ENCODE assay signal across 8 cellular contexts in genomic region chr4:169009281-169010124, GRCh38. TPM values are rescaled to one million over a fixed set of nuclear protein-coding genes. Genes with fewer than 3 reads are reported as not detected.
A peak's percentile ranks its signal among the peaks of the same experiment; 100 is the strongest.
DNase-seq lines count a peak whose midpoint lies in the region; ATAC-seq and TF ChIP-seq lines count a peak whose summit lies in the region.

No MANE protein-coding gene starts in this region.

- H3K4me3 ChIP-seq in duodenal mucosa (ENCODE audit: low read depth in 1 of 2, low read length in 2 of 2) = peak overlapping the region; percentile 84 to 93
- H3K4me3 ChIP-seq in lower lobe of right lung = peak overlapping the region; percentile 82

- TF ChIP-seq CTCF in lower lobe of right lung (IDR thresholded peaks at IDR 0.05) = no peak

- ATAC-seq in HG02943 (IDR thresholded peaks at IDR 0.05; ENCODE audit: low read depth, unreplicated experiment) (peak; percentile 33), lower lobe of right lung (peak; percentile 74 to 76)

- intact Hi-C loops in lower lobe of right lung (cut with DNase I) = no loop called here

- H3K9ac ChIP-seq in duodenal mucosa (ENCODE audit: low read depth in 1 of 2, low read length in 2 of 2) = peak overlapping the region; percentile 91 to 94

- H3K27ac ChIP-seq in duodenal mucosa (ENCODE audit: low read depth, low read length) (peak overlapping the region; percentile 89), lower lobe of right lung (peak overlapping the region; percentile 96)

- H3K9me3 ChIP-seq in duodenal mucosa (ENCODE audit: control insufficient read depth in 1 of 2, low read length in 2 of 2) = no peaks in the 10 kb centered on the region
- no peaks in the 10 kb centered on the region for H3K9me3 ChIP-seq in lower lobe of right lung

- DNase-seq in NCI-H2029 treated with DMSO at 0.1 percent for 48 hours (lab: John Stamatoyannopoulos, UW) (peak; percentile 17), NCI-H2029 (lab: John Stamatoyannopoulos, UW) (no peak), NCI-H2196 (lab: John Stamatoyannopoulos, UW; ENCODE audit: unreplicated experiment) (peak; percentile 51), lower lobe of right lung (peak; percentile 78)
- peak; percentile 71 for DNase-seq in activated CD4-positive, alpha-beta T cell treated with anti-CD3 and anti-CD28 coated beads for 48 hours
- DNase-seq in stimulated activated CD4-positive, alpha-beta T cell treated with anti-CD3 and anti-CD28 coated beads, TNF-alpha, amount 100 ng/mL, for 24 hours (ENCODE audit: low read depth in 3 of 3) = peak; percentile 33 to 42 (median 33)

- H3K4me1 ChIP-seq in duodenal mucosa (ENCODE audit: control insufficient read depth in 1 of 2, insufficient read depth in 2 of 2, low read length in 2 of 2) (peaks cover 19 to 27% of the 10 kb centered on the region in 2 donors), lower lobe of right lung (peaks cover 24% of the 10 kb centered on the region)

- peaks cover under 1 to 12% of the 10 kb centered on the region in 2 donors for H3K36me3 ChIP-seq in duodenal mucosa (ENCODE audit: control insufficient read depth in 1 of 2, insufficient read depth in 2 of 2, low read length in 2 of 2)
- peaks cover 20% of the 10 kb centered on the region for H3K36me3 ChIP-seq in lower lobe of right lung

- H3K27me3 ChIP-seq in duodenal mucosa (ENCODE audit: control insufficient read depth in 1 of 2, insufficient read depth in 2 of 2, low read length in 2 of 2) = no peaks in the 10 kb centered on the region
- H3K27me3 ChIP-seq in lower lobe of right lung (ENCODE audit: low read depth) = no peaks in the 10 kb centered on the region

RNA-seq across cellular contexts. Expression of gene CBR4, which starts 0.6 kb away (rescaled TPM):
- 17.3 TPM for total RNA-seq in lower lobe of right lung
